Comparison of ENCODE assay signal across 26 cellular contexts in the genomic region with DNA sequence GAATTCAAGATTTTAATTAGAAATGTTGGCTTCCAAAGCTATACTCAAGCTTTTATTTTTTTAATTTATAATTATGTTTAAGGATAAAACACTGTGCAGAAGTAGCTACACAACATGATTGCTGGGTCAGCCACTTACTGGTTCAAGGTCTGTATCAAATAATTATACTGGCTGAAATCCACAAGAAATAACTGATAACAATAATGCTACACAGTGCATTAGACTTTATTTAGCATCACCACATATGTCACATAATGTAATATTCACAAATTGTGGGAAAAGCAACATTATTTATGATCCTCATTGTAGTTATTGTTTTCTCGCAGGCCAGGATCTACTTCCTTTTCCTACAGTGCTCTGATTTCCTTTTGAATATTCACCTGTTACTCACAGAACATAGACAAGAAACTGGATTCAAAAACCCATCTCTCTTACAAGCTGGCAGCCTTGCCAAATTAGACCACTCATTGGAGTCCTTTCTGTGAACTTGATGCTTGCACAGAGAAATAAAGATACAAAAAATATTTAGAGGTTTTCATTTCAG.
"Had no signal": no experiment of that assay in that cellular context is flagged by ENCODE, and none has a peak within 500 bp of the region (broad histone marks: within the 10 kb centered on the region; RNA-seq: fewer than 3 reads in every experiment).

No MANE protein-coding gene starts in this region.

- H3K4me3 ChIP-seq: stomach, suprapubic skin, testis, thoracic aorta, thyroid gland, tibial artery, tibial nerve, transverse colon, upper lobe of left lung, upper lobe of right lung, uterus, vagina had no signal

- H3K36me3 ChIP-seq: stomach, suprapubic skin, thoracic aorta, thyroid gland, tibial artery, tibial nerve, transverse colon, upper lobe of left lung, upper lobe of right lung, uterus, vagina had no signal

- DNase-seq: stimulated activated CD4-positive, alpha-beta T cell treated with anti-CD3 and anti-CD28 coated beads, Interleukin-2, amount 100 ng/mL, for 48 hours; stimulated activated CD4-positive, alpha-beta T cell treated with anti-CD3 and anti-CD28 coated beads, Interleukin-4, amount 100 ng/mL, for 1 hour; stimulated activated CD4-positive, alpha-beta T cell treated with anti-CD3 and anti-CD28 coated beads, Interleukin-4, amount 100 ng/mL, for 4 hours; stimulated activated CD8-positive, alpha-beta memory T cell treated with anti-CD3 and anti-CD28 coated beads, Interleukin-4, amount 100 ng/mL, for 48 hours; stimulated activated naive B cell treated with anti-CD40 and anti-IgM and Interleukin-4, amounts not matched to agents 10 μg/mL and 1 μg/mL and 100 μg/mL, for 72 hours; stimulated activated naive CD4-positive, alpha-beta T cell; stimulated activated naive CD4-positive, alpha-beta T cell treated with Interleukin-2 at 50 U/mL for 16 hours; stimulated activated naive CD8-positive, alpha-beta T cell treated with anti-CD3 and anti-CD28 coated beads, Interleukin-15, amount 100 ng/mL, for 72 hours; stimulated activated naive CD8-positive, alpha-beta T cell treated with anti-CD3 and anti-CD28 coated beads, Interleukin-15, Interleukin-2, amounts not matched to agents 100 U/mL and 50 U/mL, for 24 hours; stomach; substantia nigra; testis; thyroid gland; tibial artery; transverse colon; trophoblast cell; upper lobe of left lung; upper lobe of right lung; uterus had no signal

- H3K4me1 ChIP-seq: suprapubic skin, testis, thyroid gland, tibial artery, tibial nerve, transverse colon, upper lobe of right lung, uterus, vagina had no signal

- FAIRE-seq: urothelium cell line had no signal

- H3K9me3 ChIP-seq: stomach, suprapubic skin, testis, thoracic aorta, thyroid gland, tibial artery, tibial nerve, transverse colon, upper lobe of left lung, upper lobe of right lung, uterus, vagina had no signal

- ATAC-seq: stimulated activated effector memory CD8-positive, alpha-beta T cell treated with anti-CD3 and anti-CD28 coated beads, Interleukin-12 subunit alpha, Interleukin-12 subunit beta, amount 100 ng/mL, for 72 hours; stimulated activated memory B cell treated with anti-CD40 and anti-IgM and Interleukin-4, amounts not matched to agents 10 μg/mL and 1 μg/mL and 100 μg/mL, for 72 hours; stimulated activated naive B cell treated with anti-CD40 and anti-IgM and Interleukin-4, amounts not matched to agents 10 μg/mL and 1 μg/mL and 100 μg/mL, for 72 hours; stimulated activated naive CD8-positive, alpha-beta T cell treated with anti-CD3 and anti-CD28 coated beads, Interleukin-15, amount 100 ng/mL, for 72 hours; stimulated activated naive CD8-positive, alpha-beta T cell treated with anti-CD3 and anti-CD28 coated beads, Interleukin-15, Interleukin-2, amounts not matched to agents 100 U/mL and 50 U/mL, for 24 hours; upper lobe of right lung had no signal

- H3K27me3 ChIP-seq: stomach, suprapubic skin, testis, thyroid gland, tibial artery, tibial nerve, transverse colon, upper lobe of left lung, upper lobe of right lung, uterus, vagina had no signal

- H3K27ac ChIP-seq: stomach, suprapubic skin, testis, thoracic aorta, thyroid gland, tibial artery, tibial nerve, transverse colon, upper lobe of left lung, upper lobe of right lung, uterus, vagina had no signal
